Comparison of ENCODE assay signal across 9 cellular contexts in genomic region chr12:89225401-89225800, GRCh38.
DNase-seq lines count a peak whose midpoint lies in the region; ATAC-seq, FAIRE-seq and TF ChIP-seq lines count a peak whose summit lies in the region.
"Had no signal": no experiment of that assay in that cellular context is flagged by ENCODE, and none has a peak within 500 bp of the region (broad histone marks: within the 10 kb centered on the region; RNA-seq: fewer than 3 reads in every experiment).

No MANE protein-coding gene starts in this region.

- H3K27me3 ChIP-seq in right atrium auricular region, result no peaks in the 10 kb centered on the region
- H3K27me3 ChIP-seq: BLaER1 treated with 17β-estradiol and CSF1 and Interleukin-3, amounts not matched to agents 10 nM and 100 nM had no signal

- no peak for FAIRE-seq in kidney (lab: Jason Lieb, UNC)

- DNase-seq in Right ventricle myocardium superior (no peak), right atrium auricular region (ENCODE audit: low spot score) (no peak), NCI-H226 (peak; percentile 83), kidney (peak; percentile 74)
- DNase-seq in activated effector memory CD4-positive, alpha-beta T cell treated with Interleukin-2 at 50 U/mL for 16 hours, result peak; percentile 29
- peak; percentile 57 to 79 for DNase-seq in stimulated activated CD8-positive, alpha-beta memory T cell treated with anti-CD3 and anti-CD28 coated beads, Interleukin-15, amount 100 ng/mL, for 4 hours (ENCODE audit: low read depth in 2 of 2)

- H3K4me3 ChIP-seq in right atrium auricular region, result no peak overlapping the region
- H3K4me3 ChIP-seq in kidney (ENCODE audit: low read length in 2 of 2), result no peak overlapping the region
- H3K4me3 ChIP-seq: BLaER1 treated with 17β-estradiol and CSF1 and Interleukin-3, amounts not matched to agents 10 nM and 100 nM had no signal

- H3K36me3 ChIP-seq in right atrium auricular region (no peaks in the 10 kb centered on the region), kidney (ENCODE audit: control insufficient read depth in 1 of 2, insufficient read depth in 2 of 2, low read length in 2 of 2) (no peaks in the 10 kb centered on the region)
- H3K36me3 ChIP-seq: BLaER1 treated with 17β-estradiol and CSF1 and Interleukin-3, amounts not matched to agents 10 nM and 100 nM had no signal

- H3K9ac ChIP-seq in kidney (ENCODE audit: low read length in 2 of 2), result no peak overlapping the region
- H3K9ac ChIP-seq: BLaER1 treated with 17β-estradiol and CSF1 and Interleukin-3, amounts not matched to agents 10 nM and 100 nM had no signal

- ATAC-seq in Right ventricle myocardium superior (ENCODE audit: poor library complexity), result peak; percentile 36
- ATAC-seq in GM19467 (IDR thresholded peaks at IDR 0.05; ENCODE audit: unreplicated experiment), result no peak
- ATAC-seq in GM19455 (IDR thresholded peaks at IDR 0.05; ENCODE audit: unreplicated experiment), result no peak

- no peaks in the 10 kb centered on the region for H3K9me3 ChIP-seq in right atrium auricular region
- no peaks in the 10 kb centered on the region for H3K9me3 ChIP-seq in kidney (ENCODE audit: control insufficient read depth in 1 of 2, low read length in 2 of 2)

- TF ChIP-seq CTCF in right atrium auricular region (IDR thresholded peaks at IDR 0.05) (no peak), kidney (IDR thresholded peaks at IDR 0.05; ENCODE audit: borderline replicate concordance, extremely low read depth, insufficient read depth) (no peak)

- intact Hi-C loops in Right ventricle myocardium superior (cut with DNase I) (no loop called here), kidney (cut with DNase I) (no loop called here)

- H3K27ac ChIP-seq in right atrium auricular region, result peak overlapping the region in 1 of 2 donors; percentile 25
- no peak overlapping the region for H3K27ac ChIP-seq in kidney (ENCODE audit: low read depth in 2 of 2, low read length in 2 of 2)

- peaks cover 0 to 11% of the 10 kb centered on the region in 2 donors for H3K4me1 ChIP-seq in right atrium auricular region
- no peaks in the 10 kb centered on the region for H3K4me1 ChIP-seq in kidney (ENCODE audit: control insufficient read depth in 1 of 2, insufficient read depth in 1 of 2, low read depth in 1 of 2, low read length in 2 of 2)

Comparison
In these comparisons a context has a peak if more than half of its experiments do, and no peak if none do; other contexts are left out.
1. DNase-seq: peak in NCI-H226 (single experiment), activated effector memory CD4-positive, alpha-beta T cell treated with Interleukin-2 at 50 U/mL for 16 hours (single experiment), kidney (single experiment) and stimulated activated CD8-positive, alpha-beta memory T cell treated with anti-CD3 and anti-CD28 coated beads, Interleukin-15, amount 100 ng/mL, for 4 hours (2 of 2); none in Right ventricle myocardium superior (single experiment) and right atrium auricular region (single experiment).